8 cellular contexts compared by ENCODE assay signal in the genomic region with DNA sequence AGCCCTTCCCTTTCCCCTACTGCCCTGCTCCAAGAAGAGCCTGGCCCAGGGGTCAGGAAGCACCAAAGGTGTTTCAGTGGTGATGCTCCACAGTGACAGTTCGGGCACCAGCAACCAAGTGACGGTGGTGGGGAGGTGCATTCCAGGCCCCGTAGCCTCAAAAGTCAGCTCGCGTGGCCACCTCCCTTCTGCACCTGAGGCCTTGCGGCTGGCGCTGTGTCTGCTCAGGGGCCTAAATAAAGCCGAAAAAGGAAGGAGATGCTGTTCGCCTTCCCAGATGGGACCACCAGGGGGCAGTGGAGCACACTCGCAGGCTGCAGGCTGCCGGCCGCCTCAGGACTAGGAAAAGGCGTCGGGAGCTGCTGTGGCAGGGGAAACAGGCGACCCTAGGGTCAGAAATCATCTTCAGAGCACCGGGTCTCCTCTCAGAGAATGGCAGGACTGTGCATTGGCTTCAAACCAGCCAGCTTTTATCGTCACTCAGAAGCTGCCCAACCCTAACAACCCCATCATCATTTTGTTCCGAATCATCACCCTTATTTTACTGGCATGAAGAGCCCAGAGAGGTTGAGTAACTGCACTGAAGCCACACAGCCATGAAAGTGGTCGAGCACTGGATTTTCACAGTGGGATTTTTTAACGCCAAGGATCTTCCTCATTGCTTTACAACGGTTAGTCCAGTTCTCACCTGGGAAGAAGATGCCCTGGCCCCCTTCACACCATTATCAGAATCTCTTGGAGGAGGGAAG.
DNase-seq lines count a peak whose midpoint lies in the region; ATAC-seq and TF ChIP-seq lines count a peak whose summit lies in the region.

No MANE protein-coding gene starts in this region.

- no peak overlapping the region for H3K27ac Mint-ChIP-seq in CD4-positive, alpha-beta T cell

- no peak overlapping the region for H3K4me3 Mint-ChIP-seq in CD4-positive, alpha-beta T cell

- DNase-seq in CD1c-positive myeloid dendritic cell (ENCODE audit: extremely low spot score) (peak; percentile 47), NCI-H774 (lab: John Stamatoyannopoulos, UW) (peak; percentile 62), adrenal gland (peak; percentile 32 to 89 (median 64)), iPS-NIHi11 (ENCODE audit: low spot score) (peak; percentile 86)
- peak; percentile 26 to 49 for DNase-seq in stimulated activated CD4-positive, alpha-beta T cell treated with anti-CD3 and anti-CD28 coated beads, Interleukin-2, amount 100 ng/mL, for 48 hours
- DNase-seq in CD4-positive, alpha-beta T cell: no peak

- TF ChIP-seq CTCF in adrenal gland (IDR thresholded peaks at IDR 0.05): peak; percentile 39 to 71 (median 68)
- no peak for TF ChIP-seq CTCF in CD4-positive, alpha-beta T cell (IDR thresholded peaks at IDR 0.05)

- no peaks in the 10 kb centered on the region for H3K4me1 Mint-ChIP-seq in CD4-positive, alpha-beta T cell (ENCODE audit: low read depth)

- H3K36me3 ChIP-seq in adrenal gland (replicated peaks in 1 of 2): no peaks in the 10 kb centered on the region

- no peaks in the 10 kb centered on the region for H3K36me3 Mint-ChIP-seq in CD4-positive, alpha-beta T cell (ENCODE audit: low read depth)

- H3K27me3 ChIP-seq in adrenal gland: no peaks in the 10 kb centered on the region
- H3K27me3 ChIP-seq in CD4-positive, alpha-beta T cell (ENCODE audit: control insufficient read depth, insufficient read depth, low read length): no peaks in the 10 kb centered on the region

- no peaks in the 10 kb centered on the region for H3K27me3 Mint-ChIP-seq in CD4-positive, alpha-beta T cell

- H3K9me3 ChIP-seq in adrenal gland (replicated peaks in 1 of 3): no peaks in the 10 kb centered on the region
- no peaks in the 10 kb centered on the region for H3K9me3 ChIP-seq in CD4-positive, alpha-beta T cell (ENCODE audit: control insufficient read depth, low read length)

- peak; percentile 75 for ATAC-seq in GM19023 (IDR thresholded peaks at IDR 0.05; ENCODE audit: unreplicated experiment)
- peak; percentile 82 for ATAC-seq in HG03342 (IDR thresholded peaks at IDR 0.05; ENCODE audit: unreplicated experiment)
- ATAC-seq in CD4-positive, alpha-beta T cell (ENCODE audit: poor library complexity): no peak

- CTCF ChIA-PET in CD4-positive, alpha-beta T cell (lab: Charles Lee): no interaction called here

- WGBS in adrenal gland, 4 donors: 21 to 29% (median 26%) methylated on average over 14 to 21 of the region's 21 CpGs

- POLR2A ChIA-PET in CD4-positive, alpha-beta T cell (lab: Charles Lee): no interaction called here

- no peak overlapping the region for H3K4me3 ChIP-seq in adrenal gland

- intact Hi-C loops in adrenal gland (cut with DNase I): loop anchor here in 1 of 2 donors (10.0 kb wide), 1 partner anchor 1796 kb away; no protein-coding TSS in a partner anchor
- intact Hi-C loops in CD4-positive, alpha-beta T cell (cut with DNase I, micrococcal nuclease): loop anchor here in 1 of 2 experiments (10.0 kb wide), 1 partner anchor 64 kb away; no protein-coding TSS in a partner anchor

- no peaks in the 10 kb centered on the region for H3K4me1 ChIP-seq in adrenal gland (replicated peaks in 1 of 2)

- peaks cover 2% of the 10 kb centered on the region for H3K9me3 Mint-ChIP-seq in CD4-positive, alpha-beta T cell

- no peak for TF ChIP-seq POLR2A in adrenal gland (IDR thresholded peaks at IDR 0.05)

- H3K27ac ChIP-seq in adrenal gland: no peak overlapping the region
- H3K27ac ChIP-seq in CD4-positive, alpha-beta T cell (ENCODE audit: low read depth, low read length): no peak overlapping the region

Comparison
In these comparisons a context has a peak if more than half of its experiments do, and no peak if none do; other contexts are left out.
1. DNase-seq: peak in CD1c-positive myeloid dendritic cell (single experiment), NCI-H774 (single experiment), adrenal gland (7 of 7), iPS-NIHi11 (single experiment) and stimulated activated CD4-positive, alpha-beta T cell treated with anti-CD3 and anti-CD28 coated beads, Interleukin-2, amount 100 ng/mL, for 48 hours (2 of 2); none in CD4-positive, alpha-beta T cell (0 of 10).